ENCODE assay signal across 7 cellular contexts in the genomic region with DNA sequence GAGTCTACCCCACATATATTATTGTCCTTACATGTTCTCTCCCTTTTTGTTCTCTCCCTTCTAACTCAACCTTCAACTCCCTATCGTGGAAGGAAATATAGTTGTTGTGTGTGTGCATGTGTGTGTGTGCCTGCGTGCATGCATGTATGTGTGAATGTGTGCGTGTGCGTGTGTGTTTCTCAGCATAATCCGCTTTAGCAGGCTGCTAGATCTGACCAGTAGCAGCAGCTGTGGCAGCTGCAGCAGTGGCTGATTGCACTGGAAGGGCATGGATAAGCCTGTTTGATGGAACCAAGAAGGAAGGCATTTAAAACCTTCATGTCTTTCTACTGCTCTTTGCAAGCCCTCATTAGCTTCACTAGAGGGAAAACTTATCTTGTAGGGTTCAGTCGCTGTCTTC.
A peak's percentile ranks its signal among the peaks of the same experiment; 100 is the strongest.
DNase-seq lines count a peak whose midpoint lies in the region; ATAC-seq and TF ChIP-seq lines count a peak whose summit lies in the region.

No MANE protein-coding gene starts in this region.

- H4K20me1 ChIP-seq in GM23248 (ENCODE audit: insufficient read depth) (no peaks in the 10 kb centered on the region), OCI-LY1 (ENCODE audit: insufficient read depth, low read length) (no peaks in the 10 kb centered on the region)

- WGBS in GM23248 (ENCODE audit: low coverage in 1 of 2, low lambda C conversion rate in 2 of 2, missing lambda C conversion rate in 2 of 2), 2 experiments: 96 to 97% methylated on average over 6 of the region's 6 CpGs

- H3K4me3 ChIP-seq in GM23248: no peak overlapping the region
- H3K4me3 ChIP-seq in OCI-LY1 (ENCODE audit: low read depth, low read length, poor library complexity, severe bottlenecking): peak overlapping the region; percentile 60
- peak overlapping the region; percentile 55 for H3K4me3 ChIP-seq in fibroblast of villous mesenchyme (ENCODE audit: low read depth, low read length)

- DNase-seq in GM23248 (no peak), fibroblast of villous mesenchyme (ENCODE audit: low read depth) (no peak), sciatic nerve (ENCODE audit: low spot score) (no peak)
- DNase-seq in activated CD4-positive, CD25-positive, alpha-beta regulatory T cell treated with anti-CD3 and anti-CD28 coated beads, Interleukin-2, amount 50 U/mL, for 72 hours: no peak

- H2AFZ ChIP-seq in GM23248 (peak overlapping the region; percentile 95), OCI-LY1 (ENCODE audit: low read length) (peak overlapping the region; percentile 24)

- H3K4me1 ChIP-seq in GM23248 (ENCODE audit: insufficient read depth) (peaks cover 5% of the 10 kb centered on the region), OCI-LY1 (ENCODE audit: insufficient read depth, low read length, severe bottlenecking) (peaks cover 31% of the 10 kb centered on the region)

- H3K79me2 ChIP-seq in GM23248 (ENCODE audit: insufficient read depth) (no peaks in the 10 kb centered on the region), OCI-LY1 (ENCODE audit: insufficient read depth, low read length) (no peaks in the 10 kb centered on the region)

- no peak for TF ChIP-seq CTCF in OCI-LY1 (IDR thresholded peaks at IDR 0.05; ENCODE audit: low read length)
- no peak for TF ChIP-seq CTCF in fibroblast of villous mesenchyme (IDR thresholded peaks at IDR 0.05; ENCODE audit: insufficient read depth, low read depth, low read length)

- H3K4me2 ChIP-seq in GM23248 (ENCODE audit: unreplicated experiment) (peak overlapping the region; percentile 71), OCI-LY1 (ENCODE audit: low read length) (peak overlapping the region; percentile 78)

- H3K27me3 ChIP-seq in GM23248 (replicated peaks; ENCODE audit: insufficient read depth) (no peaks in the 10 kb centered on the region), OCI-LY1 (ENCODE audit: insufficient read depth, low read length) (no peaks in the 10 kb centered on the region)

- H3F3A ChIP-seq in GM23248 (ENCODE audit: insufficient read depth) (no peaks in the 10 kb centered on the region), OCI-LY1 (ENCODE audit: insufficient read depth, low read length) (no peaks in the 10 kb centered on the region)

- no peak overlapping the region for H3K9ac ChIP-seq in GM23248
- H3K9ac ChIP-seq in OCI-LY1 (ENCODE audit: low read length): peak overlapping the region; percentile 49; the same call in 1 of the 2 replicates

- no peaks in the 10 kb centered on the region for H3K9me3 ChIP-seq in GM23248 (ENCODE audit: low read depth)
- H3K9me3 ChIP-seq in OCI-LY1 (ENCODE audit: low read length): no peaks in the 10 kb centered on the region

- ATAC-seq in sciatic nerve: peak; percentile 27
- no peak for ATAC-seq in GM19351 (IDR thresholded peaks at IDR 0.05; ENCODE audit: unreplicated experiment)
- ATAC-seq in GM19467 (IDR thresholded peaks at IDR 0.05; ENCODE audit: unreplicated experiment): no peak

- in situ Hi-C loops in GM23248 (cut with MboI): no loop called here

- H3K9me2 ChIP-seq in GM23248 (ENCODE audit: insufficient read depth) (no peaks in the 10 kb centered on the region), OCI-LY1 (ENCODE audit: low read depth, low read length) (no peaks in the 10 kb centered on the region)

- intact Hi-C loops in sciatic nerve (cut with DNase I): no loop called here

- H3K36me3 ChIP-seq in GM23248 (ENCODE audit: low read depth) (no peaks in the 10 kb centered on the region), OCI-LY1 (ENCODE audit: insufficient read depth, low read length) (no peaks in the 10 kb centered on the region)

- no peak overlapping the region for H3K27ac ChIP-seq in GM23248
- no peak overlapping the region for H3K27ac ChIP-seq in OCI-LY1 (ENCODE audit: low read depth, low read length, poor library complexity, severe bottlenecking)
